11 cellular contexts compared by ENCODE assay signal in the genomic region with DNA sequence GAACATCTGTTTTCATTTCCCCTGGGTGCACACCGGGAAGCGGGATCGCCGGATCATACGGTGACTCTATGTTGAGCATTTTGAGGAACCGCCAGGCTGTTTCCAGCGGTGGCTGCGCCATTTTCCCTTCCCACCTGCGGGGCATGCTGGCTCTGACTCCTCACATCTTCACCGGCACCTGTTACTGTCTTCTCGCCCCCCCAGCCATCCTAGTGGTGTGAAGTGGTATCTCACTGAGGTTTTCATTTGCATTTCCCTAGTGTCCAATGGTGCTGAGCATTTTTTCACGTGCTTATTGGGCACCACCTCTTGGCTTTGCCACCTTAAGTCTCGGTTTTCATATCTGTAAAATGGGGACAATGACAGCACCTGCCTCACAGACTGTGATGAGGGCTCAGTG. TPM values are rescaled to one million over a fixed set of nuclear protein-coding genes. Genes with fewer than 3 reads are reported as not detected.
DNase-seq lines count a peak whose midpoint lies in the region; FAIRE-seq and TF ChIP-seq lines count a peak whose summit lies in the region.
"Had no signal": no experiment of that assay in that cellular context is flagged by ENCODE, and none has a peak within 500 bp of the region (broad histone marks: within the 10 kb centered on the region; RNA-seq: fewer than 3 reads in every experiment).

No MANE protein-coding gene starts in this region.

- H3F3A ChIP-seq in DOHH2 (ENCODE audit: control insufficient read depth, insufficient read depth), result no peaks in the 10 kb centered on the region

- H3K14ac ChIP-seq in H1 (ENCODE audit: insufficient read length), result no peak overlapping the region

- no peaks in the 10 kb centered on the region for H3K9me2 ChIP-seq in DOHH2 (replicated peaks; ENCODE audit: control insufficient read depth, low read length)

- H4K5ac ChIP-seq in H1 (ENCODE audit: insufficient read length, low read depth, low read length), result no peak overlapping the region

- no peak overlapping the region for H3K56ac ChIP-seq in H1 (replicated peaks; ENCODE audit: insufficient read length, low read depth, low read length)

- no peak overlapping the region for H3K4me3 ChIP-seq in DOHH2 (ENCODE audit: low read length)
- no peak overlapping the region for H3K4me3 ChIP-seq in Jurkat, Clone E6-1 (ENCODE audit: low read length)
- no peak overlapping the region for H3K4me3 ChIP-seq in H1 (ENCODE audit: extremely low read depth in 1 of 4, insufficient read depth in 2 of 4, low read depth in 3 of 4, low read length in 4 of 4)
- H3K4me3 ChIP-seq: ascending aorta had no signal

- POLR2A ChIA-PET in H1 (lab: Charles Lee; ENCODE audit: partially characterized antibody), result no interaction called here
- POLR2A ChIA-PET in HEK293T (lab: Yijun Ruan, JAX), result no interaction called here

- H3K4ac ChIP-seq in H1 (replicated peaks; ENCODE audit: insufficient read length, low read depth, low read length), result no peak overlapping the region

- FAIRE-seq in H1 (lab: Jason Lieb, UNC), result no peak

- H3K36me3 ChIP-seq in DOHH2 (ENCODE audit: control insufficient read depth, low read length), result no peaks in the 10 kb centered on the region
- no peaks in the 10 kb centered on the region for H3K36me3 ChIP-seq in H1 (ENCODE audit: control insufficient read depth in 2 of 4, insufficient read depth in 4 of 4, low read length in 3 of 4)
- H3K36me3 ChIP-seq: ascending aorta had no signal

- H3K79me1 ChIP-seq in H1 (ENCODE audit: low read depth, low read length), result no peaks in the 10 kb centered on the region

- H3K36me3 Mint-ChIP-seq in osteocyte (ENCODE audit: unreplicated experiment), result no peaks in the 10 kb centered on the region
- H3K36me3 Mint-ChIP-seq: immature natural killer cell had no signal

- WGBS in H1 (ENCODE audit: extremely low coverage in 1 of 2, insufficient coverage in 1 of 2, insufficient read length in 1 of 2, insufficient replicate concordance in 2 of 2, low coverage in 1 of 2, low lambda C conversion rate in 2 of 2, missing lambda C conversion rate in 1 of 2), 2 experiments, result 78% methylated on average over 13 of the region's 13 CpGs; no CpG with 5 or more reads in 1 of the 2 experiments

- no peak overlapping the region for H2BK15ac ChIP-seq in H1 (ENCODE audit: low read length)

- no peak overlapping the region for H2AK5ac ChIP-seq in H1 (ENCODE audit: low read depth, low read length)

- no peak for TF ChIP-seq EP300 in H1 (IDR thresholded peaks at IDR 0.05; ENCODE audit: borderline replicate concordance in 1 of 2, low read depth in 2 of 2, low read length in 2 of 2)

- TF ChIP-seq POLR2A in H1 (IDR thresholded peaks at IDR 0.05; ENCODE audit: control extremely low read depth in 1 of 2, low read depth in 2 of 2, low read length in 2 of 2), result no peak

- H2BK5ac ChIP-seq in H1 (ENCODE audit: low read depth, low read length), result no peak overlapping the region

- no peak overlapping the region for H3K23ac ChIP-seq in H1 (ENCODE audit: insufficient read length)

- H3K4me1 ChIP-seq in DOHH2 (ENCODE audit: control insufficient read depth, low read length) (peaks cover 6% of the 10 kb centered on the region), H1 (replicated peaks in 1 of 4; ENCODE audit: control insufficient read depth in 3 of 4, insufficient read depth in 4 of 4, low read length in 3 of 4) (peaks cover 3 to 10% (median 6%) of the 10 kb centered on the region in 4 experiments)

- H4K91ac ChIP-seq in H1 (replicated peaks; ENCODE audit: insufficient read length, low read length), result no peak overlapping the region

- peak; percentile 16 for DNase-seq in Jurkat, Clone E6-1 (ENCODE audit: low read depth, low spot score)
- DNase-seq in H1 (ENCODE audit: low read depth in 1 of 2, low spot score in 2 of 2) (no peak), osteocyte (ENCODE audit: extremely low spot score, unreplicated experiment) (no peak), HEK293T (ENCODE audit: extremely low spot score) (no peak), NCI-H146 treated with DMSO at 0.1 percent for 48 hours (lab: John Stamatoyannopoulos, UW; ENCODE audit: unreplicated experiment) (no peak)
- no peak for DNase-seq in activated CD4-positive, alpha-beta T cell treated with anti-CD3 and anti-CD28 coated beads, Interleukin-2, amount 50 U/mL, for 1 hour
- DNase-seq: immature natural killer cell, NCI-H2029 had no signal

- no peak overlapping the region for H3K4me3 Mint-ChIP-seq in osteocyte (ENCODE audit: unreplicated experiment)
- H3K4me3 Mint-ChIP-seq: immature natural killer cell had no signal

- H3K27me3 ChIP-seq in DOHH2 (ENCODE audit: control insufficient read depth, low read length), result peaks cover 43% of the 10 kb centered on the region
- no peaks in the 10 kb centered on the region; a peak in 2 of 7 replicates for H3K27me3 ChIP-seq in H1 (replicated peaks in 1 of 4; ENCODE audit: control insufficient read depth in 3 of 4, extremely low read depth in 1 of 4, insufficient read depth in 3 of 4, low read length in 3 of 4)
- H3K27me3 ChIP-seq: ascending aorta had no signal

- no peaks in the 10 kb centered on the region for H3K9me3 Mint-ChIP-seq in osteocyte (ENCODE audit: unreplicated experiment)
- H3K9me3 Mint-ChIP-seq: immature natural killer cell had no signal

- H3K27ac Mint-ChIP-seq in osteocyte (ENCODE audit: unreplicated experiment), result no peak overlapping the region
- H3K27ac Mint-ChIP-seq: immature natural killer cell had no signal

- H3K9ac ChIP-seq in H1 (replicated peaks in 1 of 4; ENCODE audit: extremely low read depth in 1 of 4, low read depth in 3 of 4, low read length in 3 of 4), result no peak overlapping the region

- CTCF ChIA-PET in H1 (lab: Charles Lee; ENCODE audit: partially characterized antibody) (interaction anchor here (0.8 to 17.3 kb wide), 13 partner anchors 8 to 142 kb away, joined by 3 to 237 read pairs (median 3); no protein-coding TSS in a partner anchor), HEK293T (lab: Yijun Ruan, JAX) (interaction anchor here (0.8 to 0.9 kb wide), 2 partner anchors 12 to 19 kb away, joined by 3 read pairs; no protein-coding TSS in a partner anchor)

- no peaks in the 10 kb centered on the region for H4K20me1 ChIP-seq in DOHH2 (ENCODE audit: control insufficient read depth, insufficient read depth, low read depth, low read length)
- H4K20me1 ChIP-seq in H1 (replicated peaks in 1 of 2; ENCODE audit: control insufficient read depth in 1 of 2, insufficient read depth in 2 of 2, low read length in 2 of 2), result no peaks in the 10 kb centered on the region

- no peak overlapping the region for H2BK120ac ChIP-seq in H1 (replicated peaks; ENCODE audit: low read depth, low read length)

- TF ChIP-seq CTCF in DOHH2 (IDR thresholded peaks at IDR 0.05; ENCODE audit: low read depth, low read length, poor library complexity, severe bottlenecking) (peak; percentile 29), H1 (IDR thresholded peaks at IDR 0.05; ENCODE audit: control extremely low read depth in 1 of 3, insufficient read depth in 1 of 3, low read depth in 1 of 3, low read length in 3 of 3) (peak; percentile 39 to 61 (median 48)), osteocyte (IDR thresholded peaks at IDR 0.05) (peak; percentile 29)

- H3K9me3 ChIP-seq in DOHH2 (ENCODE audit: control insufficient read depth, insufficient read depth, low read length), result no peaks in the 10 kb centered on the region
- H3K9me3 ChIP-seq in H1 (ENCODE audit: insufficient read depth in 2 of 2, low read depth in 1 of 2, low read length in 1 of 2), result no peaks in the 10 kb centered on the region
- H3K9me3 ChIP-seq: ascending aorta had no signal

- no peak overlapping the region for H2BK12ac ChIP-seq in H1 (ENCODE audit: low read depth, low read length)

- no peaks in the 10 kb centered on the region for H3K23me2 ChIP-seq in H1 (ENCODE audit: low read depth, low read length)

- H3K4me2 ChIP-seq in DOHH2 (ENCODE audit: low read length) (no peak overlapping the region), H1 (ENCODE audit: insufficient read depth in 1 of 2, low read depth in 2 of 2, low read length in 2 of 2) (no peak overlapping the region)

- no peak overlapping the region for H3K18ac ChIP-seq in H1 (ENCODE audit: extremely low read depth, low read length)

- no peak overlapping the region for H2BK20ac ChIP-seq in H1 (ENCODE audit: low read length)

- H3K4me1 Mint-ChIP-seq in osteocyte (ENCODE audit: unreplicated experiment), result peaks cover 74% of the 10 kb centered on the region

- H3K27ac ChIP-seq in DOHH2 (ENCODE audit: low read depth, low read length) (no peak overlapping the region), H1 (ENCODE audit: low read depth, low read length) (no peak overlapping the region)
- H3K27ac ChIP-seq: epithelial cell of prostate had no signal

- no peak overlapping the region for H4K8ac ChIP-seq in H1 (ENCODE audit: extremely low read depth, insufficient read depth, low read length)

- H2AFZ ChIP-seq in H1 (ENCODE audit: low read length), result no peak overlapping the region

- no peaks in the 10 kb centered on the region for H3K27me3 Mint-ChIP-seq in osteocyte (ENCODE audit: unreplicated experiment)

- TF ChIP-seq RAD21 in H1 (IDR thresholded peaks at IDR 0.05 in 1 of 2, conservative IDR thresholded peaks at IDR 0.05 in 1 of 2; ENCODE audit: low read depth in 2 of 2, low read length in 2 of 2), result peak; percentile 11 to 32; a peak in 2 of 4 replicates

- no peaks in the 10 kb centered on the region for H3K79me2 ChIP-seq in DOHH2 (ENCODE audit: control insufficient read depth, low read length)
- H3K79me2 ChIP-seq in H1 (ENCODE audit: control insufficient read depth in 1 of 2, insufficient read depth in 2 of 2, low read length in 2 of 2), result no peaks in the 10 kb centered on the region

TF ChIP-seq in H1, 55 proteins besides CTCF, POLR2A, EP300 and RAD21 (continues in another document):
- TF ChIP-seq JUN (IDR thresholded peaks at IDR 0.05; ENCODE audit: low read depth, low read length) (no peak), SP1 (IDR thresholded peaks at IDR 0.05; ENCODE audit: low read depth, low read length) (no peak), YY1 (IDR thresholded peaks at IDR 0.05; ENCODE audit: low read depth, low read length) (no peak)

TF ChIP-seq in HEK293T, 16 proteins besides CTCF, POLR2A, EP300 and RAD21 (continues in another document):
- TF ChIP-seq SUZ12 (IDR thresholded peaks at IDR 0.05), result no peak
- no peak for TF ChIP-seq NFRKB (IDR thresholded peaks at IDR 0.05)
- no peak for TF ChIP-seq CTBP1 (IDR thresholded peaks at IDR 0.05; ENCODE audit: borderline replicate concordance)
- TF ChIP-seq BHLHE40 (IDR thresholded peaks at IDR 0.05; ENCODE audit: borderline replicate concordance), result no peak
- no peak for TF ChIP-seq SP1 (IDR thresholded peaks at IDR 0.05)

RNA-seq across cellular contexts. Expression of gene EML1, which starts 44.1 kb away (rescaled TPM):
- 3.1 TPM for polyA plus RNA-seq in Jurkat, Clone E6-1 (2012; ENCODE audit: insufficient read depth, insufficient read length)
- total RNA-seq in H1 (2021; fragmentation: NEBNext Ultra II Directional; extraction: Animal tissue kit (Norgen Biotek cat#: 25700)), result 24.7 and 32.9 TPM in 2 replicates
- 9.8 and 11.1 TPM in 2 replicates for polyA plus RNA-seq in H1 (2011; rRNA removed)
- 11.8 TPM for polyA plus RNA-seq in H1 (2011; cell fraction: cytosol; rRNA removed)
- polyA plus RNA-seq in H1 (2011; cell fraction: nucleus; rRNA removed), result 30.9 TPM
- polyA plus RNA-seq in H1 (2012, experiment 1 of 2), result 16.6 to 36.3 TPM (median 23.0 TPM) in 4 replicates
- 3.3 TPM for polyA plus RNA-seq in H1 (2012, experiment 2 of 2)
- polyA plus RNA-seq in H1 (2013, experiment 1 of 2), result 6.5 TPM
- polyA plus RNA-seq in H1 (2013, experiment 2 of 2), result 6.7 TPM
- 55.1 and 82.5 TPM in 2 replicates for polyA minus RNA-seq in H1 (2011; rRNA and poly(A)+ RNA removed)
- 20.8 TPM for polyA minus RNA-seq in H1 (2011; cell fraction: cytosol; rRNA and poly(A)+ RNA removed)
- 60.8 TPM for polyA minus RNA-seq in H1 (2011; cell fraction: nucleus; rRNA and poly(A)+ RNA removed)
- 34.8 and 38.1 TPM in 2 replicates for total RNA-seq in osteocyte
- polyA plus RNA-seq: immature natural killer cell had no signal
